Comparison of ENCODE assay signal across 8 cellular contexts in the genomic region with DNA sequence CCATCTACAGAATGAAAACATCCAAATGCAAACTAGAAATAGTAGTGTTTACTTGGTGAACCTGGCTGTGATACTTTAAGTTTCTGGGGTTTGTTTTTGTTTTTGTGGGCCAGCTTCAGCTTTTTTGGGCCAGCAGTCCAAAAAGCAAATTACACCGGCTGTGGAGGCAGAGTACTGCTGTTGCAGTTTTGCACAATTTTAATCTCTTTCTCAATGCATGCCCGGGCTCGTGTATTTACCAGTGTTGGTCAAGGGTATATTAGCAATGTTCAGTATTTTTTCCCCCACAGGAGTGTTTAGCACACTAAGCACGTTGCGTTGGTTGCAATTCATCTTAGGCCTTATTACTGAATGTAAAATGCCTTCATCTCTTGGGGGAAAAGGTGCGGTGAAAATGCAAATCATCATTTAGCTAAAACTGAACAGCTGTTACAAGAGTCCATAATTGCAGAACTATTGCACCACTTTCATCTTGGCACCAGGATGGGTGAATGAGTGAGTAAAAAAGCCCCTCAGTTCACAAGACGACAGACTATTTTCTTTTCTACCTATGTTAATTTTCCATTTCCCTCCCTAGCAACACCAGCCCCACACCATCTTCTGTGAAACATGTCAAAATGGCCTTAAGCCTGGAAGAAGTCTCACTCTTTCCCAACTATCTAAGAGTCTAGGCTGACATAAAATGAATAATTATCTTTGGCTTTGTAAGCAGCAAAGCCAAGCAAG. TPM values are rescaled to one million over a fixed set of nuclear protein-coding genes. Genes with fewer than 3 reads are reported as not detected.
DNase-seq lines count a peak whose midpoint lies in the region; ATAC-seq, FAIRE-seq and TF ChIP-seq lines count a peak whose summit lies in the region.

No MANE protein-coding gene starts in this region.

- peaks cover 39% of the 10 kb centered on the region for H3K4me1 Mint-ChIP-seq in activated CD4-positive, alpha-beta T cell treated with anti-CD3 and anti-CD28 coated beads for 36 hours
- peaks cover 25% of the 10 kb centered on the region for H3K4me1 Mint-ChIP-seq in nephron

- H2BK15ac ChIP-seq in H1 (ENCODE audit: low read length), result no peak overlapping the region

- DNase-seq in activated CD4-positive, alpha-beta T cell treated with anti-CD3 and anti-CD28 coated beads for 36 hours, result peak; percentile 41
- no peak for DNase-seq in activated CD4-positive, alpha-beta T cell treated with anti-CD3 and anti-CD28 coated beads, Interleukin-2, amount 50 U/mL, for 48 hours
- DNase-seq in Panc1 (ENCODE audit: low read depth, low spot score) (no peak), H1 (ENCODE audit: low read depth in 1 of 2, low spot score in 2 of 2) (no peak), NCI-H146 (lab: John Stamatoyannopoulos, UW) (no peak), MV-4-11 (lab: John Stamatoyannopoulos, UW) (no peak), epidermal melanocyte (ENCODE audit: insufficient read length, low spot score) (no peak)

- TF ChIP-seq EP300 in H1 (IDR thresholded peaks at IDR 0.05; ENCODE audit: borderline replicate concordance in 1 of 2, low read depth in 2 of 2, low read length in 2 of 2), result no peak

- H2BK20ac ChIP-seq in H1 (ENCODE audit: low read length), result no peak overlapping the region

- no peak overlapping the region for H4K5ac ChIP-seq in H1 (ENCODE audit: insufficient read length, low read depth, low read length)

- no peak overlapping the region for H4K8ac ChIP-seq in H1 (ENCODE audit: extremely low read depth, insufficient read depth, low read length)

- TF ChIP-seq POLR2A in H1 (IDR thresholded peaks at IDR 0.05; ENCODE audit: control extremely low read depth in 1 of 2, low read depth in 2 of 2, low read length in 2 of 2), result no peak

- no peak overlapping the region for H3K23ac ChIP-seq in H1 (ENCODE audit: insufficient read length)

- H3K27me3 Mint-ChIP-seq in activated CD4-positive, alpha-beta T cell treated with anti-CD3 and anti-CD28 coated beads for 36 hours, result no peaks in the 10 kb centered on the region
- peaks cover 3% of the 10 kb centered on the region for H3K27me3 Mint-ChIP-seq in nephron (ENCODE audit: low read depth)

- no peak overlapping the region for H2BK12ac ChIP-seq in H1 (ENCODE audit: low read depth, low read length)

- H4K91ac ChIP-seq in H1 (replicated peaks; ENCODE audit: insufficient read length, low read length), result no peak overlapping the region

- H3K4me3 ChIP-seq in Panc1 (ENCODE audit: low read depth in 2 of 2, low read length in 2 of 2) (peak overlapping the region; percentile 71 to 79), H1 (ENCODE audit: extremely low read depth in 1 of 4, insufficient read depth in 2 of 4, low read depth in 3 of 4, low read length in 4 of 4) (peak overlapping the region; percentile 76 to 96 (median 82); a peak in 7 of 8 replicates)

- H3K4ac ChIP-seq in H1 (replicated peaks; ENCODE audit: insufficient read length, low read depth, low read length), result no peak overlapping the region

- no TSS peak for BruUV-seq in Panc1 (replicated peaks; lab: Mats Ljungman, UMichigan)

- peaks cover 0 to 2% of the 10 kb centered on the region in 2 experiments for H4K20me1 ChIP-seq in H1 (replicated peaks in 1 of 2; ENCODE audit: control insufficient read depth in 1 of 2, insufficient read depth in 2 of 2, low read length in 2 of 2)

- H3K27ac ChIP-seq in Panc1 (ENCODE audit: low read length) (peak overlapping the region; percentile 83), H1 (ENCODE audit: low read depth, low read length) (no peak overlapping the region)

- CTCF ChIA-PET in activated CD4-positive, alpha-beta T cell treated with anti-CD3 and anti-CD28 coated beads for 36 hours (lab: Charles Lee), result interaction anchor here (0.8 to 2.6 kb wide), 3 partner anchors 12 to 41 kb away, joined by 3 to 16 read pairs (median 3); a partner anchor contains a TSS
- CTCF ChIA-PET in Panc1 (lab: Charles Lee), result no interaction called here
- CTCF ChIA-PET in H1 (lab: Charles Lee; ENCODE audit: partially characterized antibody), result interaction anchor here (0.6 kb wide), 1 partner anchor 1032 kb away, joined by 3 read pairs; no protein-coding TSS in a partner anchor

- peak overlapping the region; percentile 99 for H3K4me3 Mint-ChIP-seq in activated CD4-positive, alpha-beta T cell treated with anti-CD3 and anti-CD28 coated beads for 36 hours
- H3K4me3 Mint-ChIP-seq in nephron, result peak overlapping the region; percentile 94 to 99 (median 97)

- H3K4me2 ChIP-seq in H1 (ENCODE audit: insufficient read depth in 1 of 2, low read depth in 2 of 2, low read length in 2 of 2), result peak overlapping the region; percentile 59 to 90

- no peak for FAIRE-seq in H1 (lab: Jason Lieb, UNC)

- no peak overlapping the region for H3K56ac ChIP-seq in H1 (replicated peaks; ENCODE audit: insufficient read length, low read depth, low read length)

- H3K4me1 ChIP-seq in Panc1 (ENCODE audit: control insufficient read depth, insufficient read depth, low read length) (peaks cover 13% of the 10 kb centered on the region), H1 (replicated peaks in 1 of 4; ENCODE audit: control insufficient read depth in 3 of 4, insufficient read depth in 4 of 4, low read length in 3 of 4) (peaks cover 0 to 4% (median 2%) of the 10 kb centered on the region in 4 experiments; a peak in 4 of 7 replicates)

- H3K9ac ChIP-seq in H1 (replicated peaks in 1 of 4; ENCODE audit: extremely low read depth in 1 of 4, low read depth in 3 of 4, low read length in 3 of 4), result peak overlapping the region in 1 of 4 experiments; percentile 55; a peak in 2 of 7 replicates

- no peak overlapping the region for H3K14ac ChIP-seq in H1 (ENCODE audit: insufficient read length)

- intact Hi-C loops in activated CD4-positive, alpha-beta T cell treated with anti-CD3 and anti-CD28 coated beads for 36 hours (cut with DNase I, micrococcal nuclease), result loop anchor here (1.0 to 5.0 kb wide), 9 partner anchors 20 to 956 kb away; a partner anchor contains a TSS
- intact Hi-C loops in Panc1 (cut with micrococcal nuclease; ENCODE audit: unreplicated experiment), result no loop called here

- no peaks in the 10 kb centered on the region for H3K79me1 ChIP-seq in H1 (ENCODE audit: low read depth, low read length)

- H2AK5ac ChIP-seq in H1 (ENCODE audit: low read depth, low read length), result no peak overlapping the region

- 84% methylated on average over 7 of the region's 7 CpGs; no CpG with 5 or more reads in 1 of the 2 experiments for WGBS in H1 (ENCODE audit: extremely low coverage in 1 of 2, insufficient coverage in 1 of 2, insufficient read length in 1 of 2, insufficient replicate concordance in 2 of 2, low coverage in 1 of 2, low lambda C conversion rate in 2 of 2, missing lambda C conversion rate in 1 of 2), 2 experiments

- peak overlapping the region; percentile 97 for H3K27ac Mint-ChIP-seq in activated CD4-positive, alpha-beta T cell treated with anti-CD3 and anti-CD28 coated beads for 36 hours
- peak overlapping the region; percentile 93 to 96 (median 95) for H3K27ac Mint-ChIP-seq in nephron

- H3K36me3 ChIP-seq in Panc1 (ENCODE audit: control insufficient read depth, insufficient read depth, low read length), result no peaks in the 10 kb centered on the region; the same call in 1 of the 2 replicates
- H3K36me3 ChIP-seq in H1 (ENCODE audit: control insufficient read depth in 2 of 4, insufficient read depth in 4 of 4, low read length in 3 of 4), result no peaks in the 10 kb centered on the region

- H2BK120ac ChIP-seq in H1 (replicated peaks; ENCODE audit: low read depth, low read length), result no peak overlapping the region

- TF ChIP-seq CTCF in Panc1 (IDR thresholded peaks at IDR 0.05) (no peak), H1 (IDR thresholded peaks at IDR 0.05; ENCODE audit: control extremely low read depth in 1 of 3, insufficient read depth in 1 of 3, low read depth in 1 of 3, low read length in 3 of 3) (no peak), nephron (IDR thresholded peaks at IDR 0.05; ENCODE audit: unreplicated experiment in 3 of 3) (no peak)

- H3K79me2 ChIP-seq in H1 (ENCODE audit: control insufficient read depth in 1 of 2, insufficient read depth in 2 of 2, low read length in 2 of 2), result peaks cover 0 to 5% of the 10 kb centered on the region in 2 experiments; a peak in 1 of 4 replicates

- no peaks in the 10 kb centered on the region for H3K9me3 Mint-ChIP-seq in activated CD4-positive, alpha-beta T cell treated with anti-CD3 and anti-CD28 coated beads for 36 hours (ENCODE audit: low read depth)
- H3K9me3 Mint-ChIP-seq in nephron, result no peaks in the 10 kb centered on the region

- H3K36me3 Mint-ChIP-seq in activated CD4-positive, alpha-beta T cell treated with anti-CD3 and anti-CD28 coated beads for 36 hours (ENCODE audit: low read depth), result peaks cover 35% of the 10 kb centered on the region
- H3K36me3 Mint-ChIP-seq in nephron (ENCODE audit: low read depth), result no peaks in the 10 kb centered on the region

- no peak for TF ChIP-seq RAD21 in H1 (IDR thresholded peaks at IDR 0.05 in 1 of 2, conservative IDR thresholded peaks at IDR 0.05 in 1 of 2; ENCODE audit: low read depth in 2 of 2, low read length in 2 of 2)

- in situ Hi-C loops in Panc1 (cut with HindIII; ENCODE audit: low pct_unique_long_range_greater_than_20kb, low sequenced_read_pairs), result no loop called here

- H3K27me3 ChIP-seq in Panc1 (ENCODE audit: control insufficient read depth, insufficient read depth, low read length) (no peaks in the 10 kb centered on the region), H1 (replicated peaks in 1 of 4; ENCODE audit: control insufficient read depth in 3 of 4, extremely low read depth in 1 of 4, insufficient read depth in 3 of 4, low read length in 3 of 4) (peaks cover 0 to 5% (median 2%) of the 10 kb centered on the region in 4 experiments; a peak in 2 of 7 replicates)

- H3K18ac ChIP-seq in H1 (ENCODE audit: extremely low read depth, low read length), result no peak overlapping the region

- POLR2A ChIA-PET in activated CD4-positive, alpha-beta T cell treated with anti-CD3 and anti-CD28 coated beads for 36 hours (lab: Charles Lee), result interaction anchor here (1.0 to 2.8 kb wide), 7 partner anchors 20 to 367 kb away, joined by 3 to 85 read pairs (median 7); a partner anchor contains a TSS
- POLR2A ChIA-PET in Panc1 (lab: Charles Lee) (no interaction called here), H1 (lab: Charles Lee; ENCODE audit: partially characterized antibody) (interaction anchor here (1.3 kb wide), 1 partner anchor 42 kb away, joined by 13 read pairs; a partner anchor contains a TSS)

- no peak overlapping the region for H2BK5ac ChIP-seq in H1 (ENCODE audit: low read depth, low read length)

- peak; percentile 1 for ATAC-seq in activated CD4-positive, alpha-beta T cell treated with anti-CD3 and anti-CD28 coated beads for 36 hours
- no peak for ATAC-seq in Panc1

- peaks cover 8% of the 10 kb centered on the region; the same call in 1 of the 2 replicates for H3K23me2 ChIP-seq in H1 (ENCODE audit: low read depth, low read length)

- H2AFZ ChIP-seq in H1 (ENCODE audit: low read length), result peak overlapping the region; percentile 88; the same call in 1 of the 2 replicates

- H3K9me3 ChIP-seq in Panc1 (ENCODE audit: control insufficient read depth, insufficient read depth, low read depth, low read length) (no peaks in the 10 kb centered on the region), H1 (ENCODE audit: insufficient read depth in 2 of 2, low read depth in 1 of 2, low read length in 1 of 2) (no peaks in the 10 kb centered on the region)

RNA-seq across cellular contexts. Expression of a gene that starts 1.8 kb away (rescaled TPM):
- 100 to 1,000 TPM; 111 to 122 TPM for total RNA-seq in activated CD4-positive, alpha-beta T cell treated with anti-CD3 and anti-CD28 coated beads for 36 hours
- 18.3 TPM for total RNA-seq in Panc1 (2021; ENCODE audit: unreplicated experiment)
- polyA plus RNA-seq in Panc1 (2012; ENCODE audit: insufficient read length), result 3.8 TPM
- total RNA-seq in H1 (2021; fragmentation: NEBNext Ultra II Directional; extraction: Animal tissue kit (Norgen Biotek cat#: 25700)), result 21.9 and 22.4 TPM in 2 replicates
- 1.3 and 2.0 TPM in 2 replicates for polyA plus RNA-seq in H1 (2011; rRNA removed)
- polyA plus RNA-seq in H1 (2011; cell fraction: cytosol; rRNA removed), result 2.0 TPM
- 2.2 TPM for polyA plus RNA-seq in H1 (2011; cell fraction: nucleus; rRNA removed)
- polyA plus RNA-seq in H1 (2012, experiment 1 of 2), result 4.0 to 8.8 TPM (median 5.3 TPM) in 4 replicates
- 0.52 TPM for polyA plus RNA-seq in H1 (2012, experiment 2 of 2)
- 4.1 TPM for polyA plus RNA-seq in H1 (2013, experiment 1 of 2)
- 3.9 TPM for polyA plus RNA-seq in H1 (2013, experiment 2 of 2)
- 19.9 and 22.2 TPM in 2 replicates for polyA minus RNA-seq in H1 (2011; rRNA and poly(A)+ RNA removed)
- 15.3 TPM for polyA minus RNA-seq in H1 (2011; cell fraction: cytosol; rRNA and poly(A)+ RNA removed)
- 11.5 TPM for polyA minus RNA-seq in H1 (2011; cell fraction: nucleus; rRNA and poly(A)+ RNA removed)

RNA-seq across cellular contexts. Expression of a gene that starts 41.6 kb away (rescaled TPM):
- 10 to 100 TPM; 61.1 to 70.6 TPM for total RNA-seq in activated CD4-positive, alpha-beta T cell treated with anti-CD3 and anti-CD28 coated beads for 36 hours
- 18.3 TPM for total RNA-seq in Panc1 (2021; ENCODE audit: unreplicated experiment)
- polyA plus RNA-seq in Panc1 (2012; ENCODE audit: insufficient read length), result 8.8 TPM
- total RNA-seq in H1 (2021; fragmentation: NEBNext Ultra II Directional; extraction: Animal tissue kit (Norgen Biotek cat#: 25700)), result 37.0 and 39.1 TPM in 2 replicates
- 4.9 and 9.6 TPM in 2 replicates for polyA plus RNA-seq in H1 (2011; rRNA removed)
- 20.5 TPM for polyA plus RNA-seq in H1 (2011; cell fraction: cytosol; rRNA removed)
- polyA plus RNA-seq in H1 (2011; cell fraction: nucleus; rRNA removed), result 3.0 TPM
- 14.5 to 31.7 TPM (median 17.7 TPM) in 4 replicates for polyA plus RNA-seq in H1 (2012, experiment 1 of 2)
- polyA plus RNA-seq in H1 (2012, experiment 2 of 2), result 4.7 TPM
- polyA plus RNA-seq in H1 (2013, experiment 1 of 2), result 73.1 TPM
- 73.0 TPM for polyA plus RNA-seq in H1 (2013, experiment 2 of 2)
- polyA minus RNA-seq in H1 (2011; rRNA and poly(A)+ RNA removed), result 5.9 and 6.1 TPM in 2 replicates
- polyA minus RNA-seq in H1 (2011; cell fraction: cytosol; rRNA and poly(A)+ RNA removed), result 4.5 TPM
- 15.6 TPM for polyA minus RNA-seq in H1 (2011; cell fraction: nucleus; rRNA and poly(A)+ RNA removed)
